Comparison of ENCODE assay signal across 18 cellular contexts in the genomic region with DNA sequence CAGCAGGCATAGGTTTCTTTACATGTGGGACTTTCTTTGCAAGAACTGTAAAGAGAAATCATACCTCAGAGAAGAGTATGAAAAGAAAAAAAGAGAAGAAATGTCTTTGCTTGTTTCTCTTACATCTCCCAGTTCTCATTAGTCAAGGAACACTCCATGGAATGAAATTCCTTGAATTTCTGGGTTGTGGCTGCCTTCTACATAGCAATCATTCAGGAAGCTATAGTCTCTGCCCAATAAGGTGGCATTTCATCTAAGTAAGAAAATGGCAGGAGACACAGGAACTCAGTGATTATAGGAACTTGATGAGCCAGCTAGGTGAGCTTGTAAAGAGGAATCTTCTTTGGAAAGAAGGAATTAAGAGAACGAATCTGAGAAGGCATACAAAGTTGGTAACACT.
"Had no signal": no experiment of that assay in that cellular context is flagged by ENCODE, and none has a peak within 500 bp of the region (broad histone marks: within the 10 kb centered on the region; RNA-seq: fewer than 3 reads in every experiment).

No MANE protein-coding gene starts in this region.

- H3K27me3 ChIP-seq: neutrophil, testis, transverse colon had no signal

- H3K27ac ChIP-seq: dorsolateral prefrontal cortex, left ventricle myocardium inferior, lower lobe of right lung, neutrophil, testis, transverse colon had no signal

- FAIRE-seq: islet of Langerhans had no signal

- H3K4me3 ChIP-seq: dorsolateral prefrontal cortex, left ventricle myocardium inferior, lower lobe of right lung, testis, transverse colon had no signal

- DNase-seq: cortex of kidney; dorsolateral prefrontal cortex; effector CD8-positive, alpha-beta T cell; foreskin melanocyte; head of caudate nucleus; hippocampal formation; left ventricle myocardium inferior; lower lobe of right lung; naive B cell; nephron progenitor cell; posterior cingulate gyrus; right cardiac atrium; stimulated activated CD4-positive, alpha-beta T cell treated with anti-CD3 and anti-CD28 coated beads, Interleukin-4, amount 100 ng/mL, for 24 hours; testis; transverse colon had no signal

- H3K36me3 ChIP-seq: left ventricle myocardium inferior, lower lobe of right lung, neutrophil, transverse colon had no signal

- H3K9me3 ChIP-seq: left ventricle myocardium inferior, lower lobe of right lung, neutrophil, testis, transverse colon had no signal

- ATAC-seq: lower lobe of right lung; right cardiac atrium; stimulated activated memory B cell treated with anti-CD40 and anti-IgM and Interleukin-4, amounts not matched to agents 10 μg/mL and 1 μg/mL and 100 μg/mL, for 72 hours had no signal

- H3K4me1 ChIP-seq: left ventricle myocardium inferior, lower lobe of right lung, testis, transverse colon had no signal
